ENCODE assay signal across 9 cellular contexts in the genomic region with DNA sequence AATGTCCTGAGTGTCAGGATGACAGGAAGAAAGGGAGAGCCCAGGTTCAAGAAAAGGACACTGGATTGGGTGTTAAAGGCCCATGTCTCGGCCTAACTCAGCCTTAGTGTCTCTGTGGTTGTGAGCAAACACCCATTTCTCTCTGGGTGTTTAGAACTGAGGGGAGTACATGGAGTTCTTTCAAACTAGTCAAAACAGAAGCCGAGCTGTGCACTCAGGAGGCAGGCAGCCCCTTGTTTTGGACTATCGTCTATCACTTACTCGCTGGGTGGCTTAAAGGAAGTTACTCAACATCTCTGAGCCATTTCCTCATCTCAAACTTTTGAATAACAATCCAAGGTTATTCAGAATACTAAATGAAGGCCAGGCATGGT. TPM values are rescaled to one million over a fixed set of nuclear protein-coding genes. Genes with fewer than 3 reads are reported as not detected.
DNase-seq lines count a peak whose midpoint lies in the region; ATAC-seq and TF ChIP-seq lines count a peak whose summit lies in the region.
"Had no signal": no experiment of that assay in that cellular context is flagged by ENCODE, and none has a peak within 500 bp of the region (broad histone marks: within the 10 kb centered on the region; RNA-seq: fewer than 3 reads in every experiment).

No MANE protein-coding gene starts in this region.

- DNase-seq in activated T-cell treated with anti-CD3 and anti-CD28 coated beads for 24 hours (ENCODE audit: low read depth) = peak; percentile 38
- no peak for DNase-seq in activated T-cell treated with anti-CD3 and anti-CD28 coated beads for 4 hours
- peak; percentile 69 for DNase-seq in activated T-cell treated with anti-CD3 and anti-CD28 coated beads, Interleukin-2, amount 50 U/mL, for 48 hours
- DNase-seq in left lung = no peak
- no peak for DNase-seq in stomach
- DNase-seq in AG08395 (ENCODE audit: low spot score) = no peak
- no peak for DNase-seq in G401 (ENCODE audit: low spot score)
- DNase-seq: NCI-H526 treated with DMSO at 0.1 percent for 48 hours had no signal

- H3K27ac ChIP-seq in left lung = peak overlapping the region; percentile 15 to 59
- peak overlapping the region; percentile 25 to 75 (median 61) for H3K27ac ChIP-seq in stomach

- no peak for TF ChIP-seq POLR2A in stomach (IDR thresholded peaks at IDR 0.05)

- in situ Hi-C loops in G401 (cut with HindIII; ENCODE audit: low sequenced_read_pairs) = no loop called here

- H3K36me3 ChIP-seq in left lung (no peaks in the 10 kb centered on the region), stomach (no peaks in the 10 kb centered on the region)

- intact Hi-C loops in left lung (cut with DNase I) = no loop called here
- intact Hi-C loops in stomach (cut with DNase I; ENCODE audit: low total_unique reads) = no loop called here

- H3K27me3 ChIP-seq in left lung = no peaks in the 10 kb centered on the region
- no peaks in the 10 kb centered on the region for H3K27me3 ChIP-seq in stomach

- H3K4me3 ChIP-seq in left lung (no peak overlapping the region), stomach (no peak overlapping the region)

- no peak for TF ChIP-seq EP300 in stomach (IDR thresholded peaks at IDR 0.05)

- WGBS in stomach, 5 donors = 73 to 85% (median 79%) methylated on average over 4 of the region's 4 CpGs

- no peak for ATAC-seq in left lung
- no peak for ATAC-seq in GM21528 (IDR thresholded peaks at IDR 0.05; ENCODE audit: low FRiP score, unreplicated experiment)

- TF ChIP-seq CTCF in left lung (IDR thresholded peaks at IDR 0.05) (no peak), stomach (IDR thresholded peaks at IDR 0.05) (no peak)

- H3K4me1 ChIP-seq in left lung = peaks cover 0 to 20% of the 10 kb centered on the region in 2 donors
- H3K4me1 ChIP-seq in stomach = peaks cover 0 to 16% (median 0%) of the 10 kb centered on the region in 4 donors

- no peaks in the 10 kb centered on the region for H3K9me3 ChIP-seq in left lung
- no peaks in the 10 kb centered on the region for H3K9me3 ChIP-seq in stomach

RNA-seq across cellular contexts. Expression of a gene that starts 40.0 kb away (rescaled TPM):
- total RNA-seq in left lung (1 to 10 TPM; 7.7 to 8.0 TPM), stomach (10 to 100 TPM in 2 of 5 donors, 1 to 10 TPM in 3; 1.8 to 40.3 (median 6.7) TPM)
- polyA plus RNA-seq in stomach = 10 to 100 TPM in 1 of 3 donors, 1 to 10 TPM in 2; 7.0 to 10.3 (median 8.7) TPM
- 5.4 and 6.6 TPM in 2 replicates for total RNA-seq in G401 (2014; rRNA removed; shearing (Covaris generic))

RNA-seq across cellular contexts. Expression of a gene that starts 40.9 kb away (rescaled TPM):
- total RNA-seq in left lung (10 to 100 TPM; 19.5 to 21.0 TPM), stomach (10 to 100 TPM; 12.3 to 37.1 (median 32.6) TPM)
- polyA plus RNA-seq in stomach = 1 to 10 TPM; 7.9 to 9.2 (median 8.1) TPM
- total RNA-seq in G401 (2014; rRNA removed; shearing (Covaris generic)) = 25.5 and 29.0 TPM in 2 replicates

RNA-seq across cellular contexts. Expression of a gene that starts 46.4 kb away (rescaled TPM):
- total RNA-seq in left lung (10 to 100 TPM; 60.7 to 67.3 TPM), stomach (100 to 1,000 TPM in 2 of 5 donors, 10 to 100 TPM in 3; 26.3 to 406 (median 83.4) TPM)
- 100 to 1,000 TPM in 1 of 3 donors, 10 to 100 TPM in 2; 24.4 to 118 (median 38.5) TPM for polyA plus RNA-seq in stomach
- 12.4 and 18.6 TPM in 2 replicates for total RNA-seq in G401 (2014; rRNA removed; shearing (Covaris generic))

Comparison
In these comparisons a context has a peak if more than half of its experiments do, and no peak if none do; other contexts are left out.
1. DNase-seq: peak in activated T-cell treated with anti-CD3 and anti-CD28 coated beads for 24 hours (single experiment) and activated T-cell treated with anti-CD3 and anti-CD28 coated beads, Interleukin-2, amount 50 U/mL, for 48 hours (2 of 2); none in activated T-cell treated with anti-CD3 and anti-CD28 coated beads for 4 hours (single experiment), left lung (0 of 2), stomach (single experiment), AG08395 (single experiment) and G401 (single experiment).